ENCODE assay signal across 19 cellular contexts in the genomic region with DNA sequence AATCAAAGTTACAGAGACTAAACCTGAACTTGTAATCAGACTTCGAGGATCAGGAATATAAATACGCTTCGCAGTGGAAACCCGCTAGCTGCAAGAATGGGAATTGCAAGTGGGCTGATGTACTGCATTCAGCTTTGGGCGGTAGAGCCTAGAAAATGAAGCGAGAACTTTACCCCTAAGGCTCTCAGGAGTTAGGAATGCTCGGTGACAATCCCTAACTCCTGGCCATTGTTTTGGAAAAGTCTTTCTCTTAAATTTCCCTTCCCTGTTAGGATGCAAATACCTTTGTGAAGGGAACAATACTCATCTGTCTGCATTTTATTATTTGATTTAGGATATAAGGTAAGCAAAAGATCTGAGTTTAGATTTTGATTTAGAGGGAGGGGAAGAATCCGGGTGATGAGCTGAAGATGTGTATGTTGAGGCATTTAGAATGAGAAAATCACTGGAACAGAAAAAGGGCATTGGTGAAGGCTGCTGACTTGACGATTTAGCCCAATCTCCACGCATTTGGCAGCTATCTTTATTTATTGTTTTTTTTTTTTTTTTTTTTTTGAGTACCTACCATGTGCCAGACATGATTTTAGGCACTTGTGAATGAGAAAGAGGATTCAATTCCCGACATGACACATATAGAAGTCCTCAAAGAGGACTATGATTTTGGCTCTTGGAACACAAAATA. TPM values are rescaled to one million over a fixed set of nuclear protein-coding genes. Genes with fewer than 3 reads are reported as not detected.
DNase-seq lines count a peak whose midpoint lies in the region; ATAC-seq and TF ChIP-seq lines count a peak whose summit lies in the region.
"Had no signal": no experiment of that assay in that cellular context is flagged by ENCODE, and none has a peak within 500 bp of the region (broad histone marks: within the 10 kb centered on the region; RNA-seq: fewer than 3 reads in every experiment).

No MANE protein-coding gene starts in this region.

- no peak overlapping the region for H2BK12ac ChIP-seq in H9 (ENCODE audit: insufficient read length, low read depth, low read length)

- H2BK5ac ChIP-seq in H9 (ENCODE audit: insufficient read length, low read length) = no peak overlapping the region

- DNase-seq in H9 (peak; percentile 63), Peyer's patch (no peak), fibroblast of the aortic adventitia (ENCODE audit: low read depth) (no peak), osteocyte (ENCODE audit: extremely low spot score, unreplicated experiment) (no peak), GM20000 (ENCODE audit: low spot score) (no peak), thyroid gland (no peak)
- DNase-seq in activated CD8-positive, alpha-beta memory T cell treated with anti-CD3 and anti-CD28 coated beads, Interleukin-2, amount 10 ng/mL, durations not matched to agents 7 days and 5 days = no peak
- DNase-seq: activated CD4-positive, alpha-beta T cell treated with anti-CD3 and anti-CD28 coated beads for 36 hours; aorta; Caco-2; erythroblast; naive thymus-derived CD8-positive, alpha-beta T cell; NCI-H1436; spleen; T-helper 1 cell had no signal

- H3K4me1 Mint-ChIP-seq in H9 (peaks cover 59 to 64% of the 10 kb centered on the region in 2 experiments), osteocyte (ENCODE audit: unreplicated experiment) (peaks cover 18% of the 10 kb centered on the region)
- H3K4me1 Mint-ChIP-seq in activated CD8-positive, alpha-beta memory T cell treated with anti-CD3 and anti-CD28 coated beads, Interleukin-2, amount 10 ng/mL, durations not matched to agents 7 days and 5 days = peaks cover 3% of the 10 kb centered on the region

- H3K9me3 Mint-ChIP-seq in H9 (no peaks in the 10 kb centered on the region; a peak in 1 of 5 replicates), osteocyte (ENCODE audit: unreplicated experiment) (no peaks in the 10 kb centered on the region)
- no peaks in the 10 kb centered on the region for H3K9me3 Mint-ChIP-seq in activated CD8-positive, alpha-beta memory T cell treated with anti-CD3 and anti-CD28 coated beads, Interleukin-2, amount 10 ng/mL, durations not matched to agents 7 days and 5 days (ENCODE audit: low read depth)

- H3K14ac ChIP-seq in H9 (ENCODE audit: insufficient read depth, low read length) = no peak overlapping the region

- TF ChIP-seq CTCF in H9 (conservative IDR thresholded peaks at IDR 0.05) = peak; percentile 72
- peak in 4 of 6 experiments; percentile 16 to 60 (median 38) for TF ChIP-seq CTCF in Peyer's patch (IDR thresholded peaks at IDR 0.05)
- peak; percentile 22 for TF ChIP-seq CTCF in fibroblast of the aortic adventitia (IDR thresholded peaks at IDR 0.05; ENCODE audit: insufficient read depth, low read length)
- TF ChIP-seq CTCF in osteocyte (IDR thresholded peaks at IDR 0.05) = peak; percentile 52
- TF ChIP-seq CTCF in GM20000 (IDR thresholded peaks at IDR 0.05; ENCODE audit: extremely low read depth, missing control alignments) = no peak
- peak in 1 of 6 experiments; percentile 20 for TF ChIP-seq CTCF in thyroid gland (IDR thresholded peaks at IDR 0.05)

- H3K18ac ChIP-seq in H9 (ENCODE audit: insufficient read length, low read depth, low read length) = no peak overlapping the region

- peaks cover 6% of the 10 kb centered on the region; the same call in 1 of the 2 replicates for H3K4me1 ChIP-seq in H9 (ENCODE audit: insufficient read depth, low read length)
- H3K4me1 ChIP-seq in Peyer's patch = peaks cover 0 to 13% (median 0%) of the 10 kb centered on the region in 4 donors
- H3K4me1 ChIP-seq in thyroid gland = peaks cover 15 to 21% of the 10 kb centered on the region in 2 donors

- H4K8ac ChIP-seq in H9 (replicated peaks; ENCODE audit: insufficient read length, low read depth, low read length) = no peak overlapping the region

- H3K23ac ChIP-seq in H9 (ENCODE audit: insufficient read length, low read depth, low read length) = no peak overlapping the region

- H3K4me3 Mint-ChIP-seq in H9 = no peak overlapping the region
- no peak overlapping the region for H3K4me3 Mint-ChIP-seq in osteocyte (ENCODE audit: unreplicated experiment)
- H3K4me3 Mint-ChIP-seq in activated CD8-positive, alpha-beta memory T cell treated with anti-CD3 and anti-CD28 coated beads, Interleukin-2, amount 10 ng/mL, durations not matched to agents 7 days and 5 days = no peak overlapping the region
- H3K4me3 Mint-ChIP-seq: activated CD4-positive, alpha-beta T cell treated with anti-CD3 and anti-CD28 coated beads for 36 hours; naive thymus-derived CD8-positive, alpha-beta T cell had no signal

- TF ChIP-seq POLR2A in Peyer's patch (IDR thresholded peaks at IDR 0.05) (no peak), thyroid gland (IDR thresholded peaks at IDR 0.05) (no peak)

- intact Hi-C loops in thyroid gland (cut with DNase I) = no loop called here

- no peak overlapping the region for H3K27ac ChIP-seq in H9 (ENCODE audit: insufficient read length, low read depth, low read length)
- H3K27ac ChIP-seq in Peyer's patch = no peak overlapping the region
- H3K27ac ChIP-seq in thyroid gland = no peak overlapping the region
- H3K27ac ChIP-seq: spleen, tibial nerve had no signal

- no peak overlapping the region for H4K91ac ChIP-seq in H9 (ENCODE audit: insufficient read length, low read depth, low read length)

- no peaks in the 10 kb centered on the region for H4K20me1 ChIP-seq in H9 (ENCODE audit: control insufficient read depth, insufficient read depth, insufficient read length)

- 100% methylated on average over 1 of the region's 11 CpGs for WGBS in H9 (ENCODE audit: extremely low coverage, insufficient read length, low lambda C conversion rate)
- WGBS in thyroid gland, 2 donors = 17% methylated on average over 11 of the region's 11 CpGs

- no peak overlapping the region for H2BK15ac ChIP-seq in H9 (ENCODE audit: low read depth, low read length)

- CTCF ChIA-PET in activated CD8-positive, alpha-beta memory T cell treated with anti-CD3 and anti-CD28 coated beads, Interleukin-2, amount 10 ng/mL, durations not matched to agents 7 days and 5 days (lab: Charles Lee) = interaction anchor here (1.2 kb wide), 1 partner anchor 287 kb away, joined by 3 read pairs; no protein-coding TSS in a partner anchor

- H3K36me3 Mint-ChIP-seq in H9 (ENCODE audit: insufficient read depth in 1 of 3, low read depth in 3 of 3) (peaks cover 0 to 9% (median 0%) of the 10 kb centered on the region in 3 experiments; a peak in 3 of 7 replicates), osteocyte (ENCODE audit: unreplicated experiment) (no peaks in the 10 kb centered on the region)
- H3K36me3 Mint-ChIP-seq in activated CD8-positive, alpha-beta memory T cell treated with anti-CD3 and anti-CD28 coated beads, Interleukin-2, amount 10 ng/mL, durations not matched to agents 7 days and 5 days = peaks cover 3% of the 10 kb centered on the region

- H3K79me1 ChIP-seq in H9 (ENCODE audit: insufficient read depth, low read depth, low read length, poor library complexity, severe bottlenecking) = no peaks in the 10 kb centered on the region

- H3K9me3 ChIP-seq in H9 (ENCODE audit: control insufficient read depth, low read depth, low read length) (no peaks in the 10 kb centered on the region), Peyer's patch (no peaks in the 10 kb centered on the region), thyroid gland (no peaks in the 10 kb centered on the region)
- H3K9me3 ChIP-seq: Caco-2, spleen, tibial nerve had no signal

- no peaks in the 10 kb centered on the region for H3K36me3 ChIP-seq in Peyer's patch
- H3K36me3 ChIP-seq in thyroid gland = no peaks in the 10 kb centered on the region
- H3K36me3 ChIP-seq: spleen, tibial nerve had no signal

- H3K4me3 ChIP-seq in Peyer's patch (no peak overlapping the region), fibroblast of the aortic adventitia (ENCODE audit: low read depth, low read length) (no peak overlapping the region), thyroid gland (replicated peaks in 1 of 3) (no peak overlapping the region)
- H3K4me3 ChIP-seq: K562, spleen, tibial nerve had no signal

- H3K27ac Mint-ChIP-seq in H9 = peak overlapping the region in 1 of 3 experiments; percentile 65; a peak in 1 of 7 replicates
- no peak overlapping the region for H3K27ac Mint-ChIP-seq in osteocyte (ENCODE audit: unreplicated experiment)
- no peak overlapping the region for H3K27ac Mint-ChIP-seq in activated CD8-positive, alpha-beta memory T cell treated with anti-CD3 and anti-CD28 coated beads, Interleukin-2, amount 10 ng/mL, durations not matched to agents 7 days and 5 days
- H3K27ac Mint-ChIP-seq: activated CD4-positive, alpha-beta T cell treated with anti-CD3 and anti-CD28 coated beads for 36 hours; naive thymus-derived CD8-positive, alpha-beta T cell had no signal

- no peak overlapping the region for H3K9ac ChIP-seq in H9 (ENCODE audit: extremely low read depth, insufficient read length, low read length)

- no peak overlapping the region for H3T11ph ChIP-seq in H9 (ENCODE audit: low read length)

- H2AFZ ChIP-seq in H9 (ENCODE audit: low read length) = no peak overlapping the region

- peak overlapping the region; percentile 35 for H3K4me2 ChIP-seq in H9 (ENCODE audit: insufficient read depth, insufficient read length, low read length)

- H3K23me2 ChIP-seq in H9 (ENCODE audit: insufficient read length, low read depth, low read length, poor library complexity, severe bottlenecking) = peaks cover 17% of the 10 kb centered on the region

- H3K79me2 ChIP-seq in H9 (ENCODE audit: insufficient read depth, low read length) = peaks cover 6% of the 10 kb centered on the region; the same call in 1 of the 2 replicates

- H4K5ac ChIP-seq in H9 (ENCODE audit: insufficient read length, low read depth, low read length) = no peak overlapping the region

- H3K56ac ChIP-seq in H9 (ENCODE audit: insufficient read length, low read depth, low read length) = no peak overlapping the region

- no peak for ATAC-seq in activated CD8-positive, alpha-beta memory T cell treated with anti-CD3 and anti-CD28 coated beads, Interleukin-2, amount 10 ng/mL, durations not matched to agents 7 days and 5 days
- ATAC-seq in GM21825 (IDR thresholded peaks at IDR 0.05; ENCODE audit: unreplicated experiment) = no peak
- ATAC-seq: activated CD4-positive, alpha-beta T cell treated with anti-CD3 and anti-CD28 coated beads for 36 hours; HCT116; K562; naive thymus-derived CD8-positive, alpha-beta T cell had no signal

- H2BK20ac ChIP-seq in H9 (ENCODE audit: low read depth, low read length, poor library complexity, severe bottlenecking) = no peak overlapping the region

- peaks cover 12% of the 10 kb centered on the region; the same call in 1 of the 2 replicates for H3K27me3 ChIP-seq in H9 (ENCODE audit: insufficient read depth, low read length)
- H3K27me3 ChIP-seq in Peyer's patch = peaks cover 0 to 3% of the 10 kb centered on the region in 2 donors
- peaks cover 12% of the 10 kb centered on the region for H3K27me3 ChIP-seq in thyroid gland

- no peak overlapping the region for H3K4ac ChIP-seq in H9 (ENCODE audit: low read depth, low read length)

- H3K27me3 Mint-ChIP-seq in H9 (ENCODE audit: low read depth) (peaks cover 66% of the 10 kb centered on the region), osteocyte (ENCODE audit: unreplicated experiment) (peaks cover 61% of the 10 kb centered on the region)
- peaks cover 46% of the 10 kb centered on the region for H3K27me3 Mint-ChIP-seq in activated CD8-positive, alpha-beta memory T cell treated with anti-CD3 and anti-CD28 coated beads, Interleukin-2, amount 10 ng/mL, durations not matched to agents 7 days and 5 days

- no peak overlapping the region for H2AK5ac ChIP-seq in H9 (ENCODE audit: insufficient read length, low read length)

- H2BK120ac ChIP-seq in H9 (ENCODE audit: low read depth, low read length, poor library complexity, severe bottlenecking) = no peak overlapping the region

RNA-seq across cellular contexts. Expression of a gene that starts 2.2 kb away (rescaled TPM):
- 18.2 and 20.2 TPM in 2 replicates for total RNA-seq in H9 (2021)
- 10 to 100 TPM in 3 of 4 donors, 1 to 10 TPM in 1; 5.0 to 24.5 (median 18.6) TPM for total RNA-seq in Peyer's patch
- total RNA-seq in fibroblast of the aortic adventitia (ENCODE audit: low replicate concordance) = not detected in 2 replicates
- 0.46 and 0.86 TPM in 2 replicates for total RNA-seq in osteocyte
- total RNA-seq in activated CD8-positive, alpha-beta memory T cell treated with anti-CD3 and anti-CD28 coated beads, Interleukin-2, amount 10 ng/mL, durations not matched to agents 7 days and 5 days = not detected
- total RNA-seq in thyroid gland = not detected
- total RNA-seq: activated CD4-positive, alpha-beta T cell treated with anti-CD3 and anti-CD28 coated beads for 36 hours; aorta; K562; naive thymus-derived CD8-positive, alpha-beta T cell; spleen had no signal
